13 cellular contexts compared by ENCODE assay signal in the genomic region with DNA sequence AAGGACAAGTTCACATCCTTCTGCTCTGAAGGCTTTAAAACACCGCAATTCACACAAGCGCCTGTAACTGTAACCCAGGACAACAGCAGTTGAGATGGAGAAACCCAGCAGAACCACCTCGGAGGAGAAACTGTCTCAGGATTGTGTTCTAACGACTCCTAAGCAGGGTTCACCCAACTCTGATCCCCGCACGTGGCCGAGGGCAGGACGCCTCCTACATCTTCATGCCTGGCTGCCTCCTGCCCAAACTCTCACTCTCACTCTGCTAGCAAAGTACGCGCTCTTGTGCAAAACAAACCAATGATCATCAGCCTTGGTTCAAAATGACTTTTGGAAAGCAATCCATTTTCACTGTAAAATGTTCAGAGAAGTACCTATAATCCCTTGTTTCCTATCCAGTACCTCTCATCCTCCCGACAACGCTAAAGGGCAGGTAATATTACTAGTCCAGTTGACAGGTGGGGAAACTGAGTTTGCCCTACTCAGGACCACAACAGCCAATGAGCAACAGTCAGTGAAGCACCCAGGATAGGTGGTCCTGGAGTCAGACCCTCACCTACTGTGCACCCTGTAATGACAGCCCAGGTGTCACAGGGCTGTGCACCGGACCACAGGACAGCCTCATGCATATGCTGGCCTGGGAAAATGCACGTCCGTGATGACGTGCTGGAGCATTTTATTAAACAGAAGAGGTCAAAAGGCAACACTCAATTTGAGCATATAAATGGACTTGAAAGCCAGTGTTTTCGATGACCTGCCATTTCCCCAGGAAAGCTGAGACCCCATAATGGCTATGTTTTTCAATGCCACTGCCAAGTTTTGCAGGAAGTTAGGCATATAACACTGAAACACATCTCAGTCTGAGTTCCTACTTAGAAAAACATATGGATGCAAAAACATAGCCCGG. TPM values are rescaled to one million over a fixed set of nuclear protein-coding genes. Genes with fewer than 3 reads are reported as not detected.
DNase-seq lines count a peak whose midpoint lies in the region; ATAC-seq and TF ChIP-seq lines count a peak whose summit lies in the region.
"Had no signal": no experiment of that assay in that cellular context is flagged by ENCODE, and none has a peak within 500 bp of the region (broad histone marks: within the 10 kb centered on the region; RNA-seq: fewer than 3 reads in every experiment).

No MANE protein-coding gene starts in this region.

- H3K4me3 Mint-ChIP-seq in activated CD4-positive, alpha-beta T cell treated with anti-CD3 and anti-CD28 coated beads for 36 hours: no peak overlapping the region
- peak overlapping the region; percentile 69 to 70 for H3K4me3 Mint-ChIP-seq in stimulated activated naive B cell treated with anti-CD40 and anti-IgM and Interleukin-4, amounts not matched to agents 10 μg/mL and 1 μg/mL and 100 μg/mL, for 72 hours
- H3K4me3 Mint-ChIP-seq: activated naive CD4-positive, alpha-beta T cell treated with anti-CD3 and anti-CD28 coated beads, Interleukin-2, amount 10 ng/mL, durations not matched to agents 7 days and 5 days had no signal

- H3K36me3 Mint-ChIP-seq in activated CD4-positive, alpha-beta T cell treated with anti-CD3 and anti-CD28 coated beads for 36 hours (ENCODE audit: low read depth): peaks cover 13% of the 10 kb centered on the region
- peaks cover 39 to 58% of the 10 kb centered on the region in 2 donors for H3K36me3 Mint-ChIP-seq in stimulated activated naive B cell treated with anti-CD40 and anti-IgM and Interleukin-4, amounts not matched to agents 10 μg/mL and 1 μg/mL and 100 μg/mL, for 72 hours

- no peaks in the 10 kb centered on the region for H3K9me2 ChIP-seq in OCI-LY7 (ENCODE audit: insufficient read depth, low read length)

- peaks cover 35% of the 10 kb centered on the region; the same call in 1 of the 2 replicates for H3K36me3 ChIP-seq in OCI-LY7 (ENCODE audit: insufficient read depth, low read length)
- H3K36me3 ChIP-seq: transverse colon had no signal

- BruUV-seq in OCI-LY7 (replicated peaks; lab: Mats Ljungman, UMichigan): no TSS peak

- ATAC-seq in activated CD4-positive, alpha-beta T cell treated with anti-CD3 and anti-CD28 coated beads for 36 hours: no peak
- ATAC-seq in stimulated activated naive B cell treated with anti-CD40 and anti-IgM and Interleukin-4, amounts not matched to agents 10 μg/mL and 1 μg/mL and 100 μg/mL, for 72 hours (replicated peaks): peak; percentile 44
- no peak for ATAC-seq in GM19397 (IDR thresholded peaks at IDR 0.05; ENCODE audit: unreplicated experiment)
- no peak for ATAC-seq in HG02840 (IDR thresholded peaks at IDR 0.05; ENCODE audit: low FRiP score, unreplicated experiment)

- no peaks in the 10 kb centered on the region for H3K27me3 Mint-ChIP-seq in activated CD4-positive, alpha-beta T cell treated with anti-CD3 and anti-CD28 coated beads for 36 hours
- H3K27me3 Mint-ChIP-seq in stimulated activated naive B cell treated with anti-CD40 and anti-IgM and Interleukin-4, amounts not matched to agents 10 μg/mL and 1 μg/mL and 100 μg/mL, for 72 hours: no peaks in the 10 kb centered on the region
- H3K27me3 Mint-ChIP-seq: activated naive CD4-positive, alpha-beta T cell treated with anti-CD3 and anti-CD28 coated beads, Interleukin-2, amount 10 ng/mL, durations not matched to agents 7 days and 5 days had no signal

- no peaks in the 10 kb centered on the region for H4K20me1 ChIP-seq in OCI-LY7 (ENCODE audit: insufficient read depth, low read length)

- H3K4me3 ChIP-seq in OCI-LY7 (ENCODE audit: low read depth, low read length, poor library complexity, severe bottlenecking): peak overlapping the region; percentile 48
- peak overlapping the region; percentile 10 for H3K4me3 ChIP-seq in fibroblast of villous mesenchyme (ENCODE audit: low read depth, low read length)
- H3K4me3 ChIP-seq: A549, transverse colon had no signal

- H2AFZ ChIP-seq in OCI-LY7 (ENCODE audit: low read length): no peak overlapping the region

- peak overlapping the region; percentile 15 for H3K27ac Mint-ChIP-seq in activated CD4-positive, alpha-beta T cell treated with anti-CD3 and anti-CD28 coated beads for 36 hours
- peak overlapping the region; percentile 95 for H3K27ac Mint-ChIP-seq in stimulated activated naive B cell treated with anti-CD40 and anti-IgM and Interleukin-4, amounts not matched to agents 10 μg/mL and 1 μg/mL and 100 μg/mL, for 72 hours

- POLR2A ChIA-PET in activated CD4-positive, alpha-beta T cell treated with anti-CD3 and anti-CD28 coated beads for 36 hours (lab: Charles Lee): no interaction called here
- POLR2A ChIA-PET in OCI-LY7 (lab: Charles Lee): interaction anchor here (0.6 to 0.9 kb wide), 2 partner anchors 53 to 1598 kb away, joined by 3 to 5 read pairs; no protein-coding TSS in a partner anchor

- H3K9me3 ChIP-seq in OCI-LY7 (ENCODE audit: low read length): peaks cover 11% of the 10 kb centered on the region; the same call in 1 of the 2 replicates
- H3K9me3 ChIP-seq: A549, transverse colon had no signal

- H3K4me2 ChIP-seq in OCI-LY7 (ENCODE audit: low read length): peak overlapping the region; percentile 77
- H3K4me2 ChIP-seq: A549 had no signal

- no peak for TF ChIP-seq CTCF in OCI-LY7 (conservative IDR thresholded peaks at IDR 0.05; ENCODE audit: low read length)
- no peak for TF ChIP-seq CTCF in fibroblast of villous mesenchyme (IDR thresholded peaks at IDR 0.05; ENCODE audit: insufficient read depth, low read depth, low read length)

- H3K4me1 ChIP-seq in OCI-LY7 (ENCODE audit: insufficient read depth, low read length, poor library complexity, severe bottlenecking): peaks cover 99% of the 10 kb centered on the region

- intact Hi-C loops in activated CD4-positive, alpha-beta T cell treated with anti-CD3 and anti-CD28 coated beads for 36 hours (cut with DNase I, micrococcal nuclease): no loop called here
- intact Hi-C loops in OCI-LY7 (cut with micrococcal nuclease; ENCODE audit: unreplicated experiment): loop anchor here (5.0 to 10.0 kb wide), 3 partner anchors 299 to 628 kb away; a partner anchor contains a TSS

- CTCF ChIA-PET in activated CD4-positive, alpha-beta T cell treated with anti-CD3 and anti-CD28 coated beads for 36 hours (lab: Charles Lee): interaction anchor here (0.7 to 1.1 kb wide), 2 partner anchors 17 to 555 kb away, joined by 3 read pairs; no protein-coding TSS in a partner anchor
- CTCF ChIA-PET in OCI-LY7 (lab: Charles Lee; ENCODE audit: unreplicated experiment): no interaction called here

- peaks cover 2% of the 10 kb centered on the region for H3K9me3 Mint-ChIP-seq in activated CD4-positive, alpha-beta T cell treated with anti-CD3 and anti-CD28 coated beads for 36 hours (ENCODE audit: low read depth)
- H3K9me3 Mint-ChIP-seq in stimulated activated naive B cell treated with anti-CD40 and anti-IgM and Interleukin-4, amounts not matched to agents 10 μg/mL and 1 μg/mL and 100 μg/mL, for 72 hours: peaks cover 8 to 10% of the 10 kb centered on the region in 2 donors

- H3K4me1 Mint-ChIP-seq in activated CD4-positive, alpha-beta T cell treated with anti-CD3 and anti-CD28 coated beads for 36 hours: peaks cover 51% of the 10 kb centered on the region
- H3K4me1 Mint-ChIP-seq in stimulated activated naive B cell treated with anti-CD40 and anti-IgM and Interleukin-4, amounts not matched to agents 10 μg/mL and 1 μg/mL and 100 μg/mL, for 72 hours: peaks cover 72 to 99% of the 10 kb centered on the region in 2 donors

- peaks cover 84% of the 10 kb centered on the region for H3K79me2 ChIP-seq in OCI-LY7 (ENCODE audit: insufficient read depth, low read depth, low read length)

- DNase-seq in activated CD4-positive, alpha-beta T cell treated with anti-CD3 and anti-CD28 coated beads for 36 hours: no peak
- no peak for DNase-seq in activated CD4-positive, alpha-beta T cell treated with anti-CD3 and anti-CD28 coated beads for 48 hours
- DNase-seq in OCI-LY7 (ENCODE audit: low spot score) (peak; percentile 85), fibroblast of villous mesenchyme (ENCODE audit: low read depth) (peak; percentile 87), COR-L47 (lab: John Stamatoyannopoulos, UW) (no peak)
- DNase-seq in stimulated activated naive B cell treated with anti-CD40 and anti-IgM and Interleukin-4, amounts not matched to agents 10 μg/mL and 1 μg/mL and 100 μg/mL, for 72 hours: peak; percentile 73
- DNase-seq: NCI-H524 had no signal

- H3K27ac ChIP-seq in OCI-LY7 (ENCODE audit: low read depth, low read length, poor library complexity, severe bottlenecking): peak overlapping the region; percentile 96
- H3K27ac ChIP-seq: A549 had no signal

RNA-seq across cellular contexts. Expression of a gene that starts 25.4 kb away (rescaled TPM):
- total RNA-seq in activated CD4-positive, alpha-beta T cell treated with anti-CD3 and anti-CD28 coated beads for 36 hours: 10 to 100 TPM; 26.1 to 29.7 TPM
- total RNA-seq in OCI-LY7 (2014; rRNA removed; shearing (Covaris generic)): 22.4 and 28.1 TPM in 2 replicates
- total RNA-seq in OCI-LY7 (2022): 67.0 and 67.1 TPM in 2 replicates
- 16.1 and 18.6 TPM in 2 replicates for total RNA-seq in fibroblast of villous mesenchyme

RNA-seq across cellular contexts. Expression of a gene that starts 49.6 kb away (rescaled TPM):
- total RNA-seq in activated CD4-positive, alpha-beta T cell treated with anti-CD3 and anti-CD28 coated beads for 36 hours: not detected
- not detected in 2 replicates for total RNA-seq in OCI-LY7 (2014; rRNA removed; shearing (Covaris generic))
- total RNA-seq in OCI-LY7 (2022) (not detected in 2 replicates), fibroblast of villous mesenchyme (not detected in 2 replicates)
- total RNA-seq: myocyte, transverse colon had no signal

RNA-seq across cellular contexts. Expression of a gene that starts 49.8 kb away (rescaled TPM):
- total RNA-seq in activated CD4-positive, alpha-beta T cell treated with anti-CD3 and anti-CD28 coated beads for 36 hours: 1 to 10 TPM; 2.9 to 4.0 TPM
- 5.2 and 6.8 TPM in 2 replicates for total RNA-seq in OCI-LY7 (2014; rRNA removed; shearing (Covaris generic))
- total RNA-seq in OCI-LY7 (2022) (7.6 and 8.4 TPM in 2 replicates), fibroblast of villous mesenchyme (4.2 and 6.0 TPM in 2 replicates)

Comparison
In these comparisons a context has a peak if more than half of its experiments do, and no peak if none do; other contexts are left out.
1. ATAC-seq: peak in stimulated activated naive B cell treated with anti-CD40 and anti-IgM and Interleukin-4, amounts not matched to agents 10 μg/mL and 1 μg/mL and 100 μg/mL, for 72 hours (2 of 2); none in activated CD4-positive, alpha-beta T cell treated with anti-CD3 and anti-CD28 coated beads for 36 hours (single experiment), GM19397 (single experiment) and HG02840 (single experiment).
2. DNase-seq: peak in OCI-LY7 (single experiment), fibroblast of villous mesenchyme (single experiment) and stimulated activated naive B cell treated with anti-CD40 and anti-IgM and Interleukin-4, amounts not matched to agents 10 μg/mL and 1 μg/mL and 100 μg/mL, for 72 hours (single experiment); none in activated CD4-positive, alpha-beta T cell treated with anti-CD3 and anti-CD28 coated beads for 36 hours (single experiment), activated CD4-positive, alpha-beta T cell treated with anti-CD3 and anti-CD28 coated beads for 48 hours (single experiment) and COR-L47 (single experiment).